Comparison of ENCODE assay signal across 26 cellular contexts in the genomic region with DNA sequence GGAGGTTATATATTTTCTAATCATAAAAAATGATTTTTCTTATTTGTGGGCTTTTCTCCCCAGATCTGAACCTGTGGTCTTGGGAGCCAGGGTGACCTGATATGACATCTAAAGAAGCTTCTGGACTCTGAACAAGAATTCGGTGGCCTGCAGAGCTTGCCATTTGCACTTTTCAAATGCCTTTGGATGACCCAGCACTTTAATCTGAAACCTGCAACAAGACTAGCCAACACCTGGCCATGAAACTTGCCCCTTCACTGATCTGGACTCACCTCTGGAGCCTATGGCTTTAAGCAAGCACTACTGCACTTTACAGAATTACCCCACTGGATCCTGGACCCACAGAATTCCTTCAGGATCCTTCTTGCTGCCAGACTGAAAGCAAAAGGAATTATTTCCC. TPM values are rescaled to one million over a fixed set of nuclear protein-coding genes. Genes with fewer than 3 reads are reported as not detected.
"Had no signal": no experiment of that assay in that cellular context is flagged by ENCODE, and none has a peak within 500 bp of the region (broad histone marks: within the 10 kb centered on the region; RNA-seq: fewer than 3 reads in every experiment).

No MANE protein-coding gene starts in this region.

- DNase-seq: colonic mucosa; dermis blood vessel endothelial cell; effector memory CD8-positive, alpha-beta T cell; head of caudate nucleus; left ventricle myocardium superior; lower lobe of right lung; natural killer cell; pancreas; sigmoid colon; stimulated activated CD4-positive, alpha-beta T cell treated with anti-CD3 and anti-CD28 coated beads, Interleukin-2, amount 100 ng/mL, for 24 hours; stimulated activated CD4-positive, alpha-beta T cell treated with anti-CD3 and anti-CD28 coated beads, Interleukin-4, amount 100 ng/mL, for 24 hours; stimulated activated naive CD4-positive, alpha-beta T cell treated with Interleukin-2 at 50 U/mL for 16 hours; substantia nigra; testis; upper lobe of right lung; uterus had no signal

- H3K27ac ChIP-seq: colonic mucosa, lower lobe of right lung, neutrophil, pancreas, right atrium auricular region, sigmoid colon, testis, tibial nerve, upper lobe of right lung, uterus had no signal

- H3K36me3 Mint-ChIP-seq: natural killer cell; stimulated activated effector memory CD8-positive, alpha-beta T cell treated with anti-CD3 and anti-CD28 coated beads, Interleukin-12 subunit alpha, Interleukin-12 subunit beta, amount 100 ng/mL, for 72 hours had no signal

- FAIRE-seq: endometrium, frontal cortex, keratinocyte, pancreas had no signal

- H3K27me3 Mint-ChIP-seq: effector memory CD8-positive, alpha-beta T cell; progenitor cell of endocrine pancreas had no signal

- ATAC-seq: effector memory CD8-positive, alpha-beta T cell; stimulated activated effector memory CD8-positive, alpha-beta T cell treated with anti-CD3 and anti-CD28 coated beads, Interleukin-12 subunit alpha, Interleukin-12 subunit beta, amount 100 ng/mL, for 72 hours had no signal

- H3K9me3 Mint-ChIP-seq: effector memory CD8-positive, alpha-beta T cell; natural killer cell; stimulated activated effector memory CD8-positive, alpha-beta T cell treated with anti-CD3 and anti-CD28 coated beads, Interleukin-12 subunit alpha, Interleukin-12 subunit beta, amount 100 ng/mL, for 72 hours had no signal

- H3K9me3 ChIP-seq: colonic mucosa, lower lobe of right lung, neutrophil, pancreas, right atrium auricular region, sigmoid colon, testis, tibial nerve, upper lobe of right lung, uterus had no signal

- H3K36me3 ChIP-seq: colonic mucosa, lower lobe of right lung, neutrophil, pancreas, right atrium auricular region, sigmoid colon, upper lobe of right lung, uterus had no signal

- H3K27ac Mint-ChIP-seq: effector memory CD8-positive, alpha-beta T cell; natural killer cell; progenitor cell of endocrine pancreas; stimulated activated effector memory CD8-positive, alpha-beta T cell treated with anti-CD3 and anti-CD28 coated beads, Interleukin-12 subunit alpha, Interleukin-12 subunit beta, amount 100 ng/mL, for 72 hours had no signal

- H3K4me3 Mint-ChIP-seq: effector memory CD8-positive, alpha-beta T cell; natural killer cell; stimulated activated effector memory CD8-positive, alpha-beta T cell treated with anti-CD3 and anti-CD28 coated beads, Interleukin-12 subunit alpha, Interleukin-12 subunit beta, amount 100 ng/mL, for 72 hours had no signal

- H3K4me3 ChIP-seq: colonic mucosa, lower lobe of right lung, pancreas, right atrium auricular region, sigmoid colon, testis, tibial nerve, upper lobe of right lung, uterus had no signal

- H3K27me3 ChIP-seq: colonic mucosa, neutrophil, pancreas, right atrium auricular region, sigmoid colon, testis, tibial nerve, upper lobe of right lung, uterus had no signal

- H3K4me1 ChIP-seq: colonic mucosa, lower lobe of right lung, pancreas, right atrium auricular region, sigmoid colon, testis, tibial nerve, upper lobe of right lung, uterus had no signal

RNA-seq across cellular contexts. Expression of a gene that starts 59.6 kb away (rescaled TPM):
- total RNA-seq: mononuclear cell, progenitor cell of endocrine pancreas had no signal
- polyA plus RNA-seq: neural cell had no signal
